9 cellular contexts compared by ENCODE assay signal in the genomic region with DNA sequence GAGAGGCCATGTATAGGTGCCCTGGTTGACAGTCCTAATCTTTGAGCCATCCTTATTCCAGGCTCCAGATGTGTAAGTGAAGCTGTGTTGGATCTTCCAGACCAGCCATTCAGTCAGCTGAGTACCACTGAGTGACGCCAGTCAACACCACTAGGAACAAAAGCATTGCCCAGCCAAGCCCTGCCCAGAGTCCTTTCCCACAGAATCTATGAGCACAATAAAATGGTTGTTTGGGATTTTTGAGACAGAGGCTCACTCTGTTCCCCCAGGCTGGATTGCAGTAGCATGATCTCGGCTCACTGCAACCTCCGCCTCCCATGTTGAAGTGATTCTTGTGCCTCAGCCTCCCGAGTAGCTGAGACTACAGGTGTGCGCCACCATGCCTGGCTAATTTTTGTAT.
"Had no signal": no experiment of that assay in that cellular context is flagged by ENCODE, and none has a peak within 500 bp of the region (broad histone marks: within the 10 kb centered on the region; RNA-seq: fewer than 3 reads in every experiment).

No MANE protein-coding gene starts in this region.

- H3K4me2 ChIP-seq: KMS-11 had no signal

- H3K27ac ChIP-seq: GM23248, HL-60, KMS-11 had no signal

- H3K9ac ChIP-seq: GM23248, KMS-11 had no signal

- FAIRE-seq: H54, HepG2 had no signal

- H3K4me3 ChIP-seq: GM23248 had no signal

- ATAC-seq: HepG2 had no signal

- H2AFZ ChIP-seq: GM23248 had no signal

- DNase-seq: GOT3, H9, HCEC 1CT, KBM-7 had no signal
